ENCODE assay signal across 25 cellular contexts in the genomic region with DNA sequence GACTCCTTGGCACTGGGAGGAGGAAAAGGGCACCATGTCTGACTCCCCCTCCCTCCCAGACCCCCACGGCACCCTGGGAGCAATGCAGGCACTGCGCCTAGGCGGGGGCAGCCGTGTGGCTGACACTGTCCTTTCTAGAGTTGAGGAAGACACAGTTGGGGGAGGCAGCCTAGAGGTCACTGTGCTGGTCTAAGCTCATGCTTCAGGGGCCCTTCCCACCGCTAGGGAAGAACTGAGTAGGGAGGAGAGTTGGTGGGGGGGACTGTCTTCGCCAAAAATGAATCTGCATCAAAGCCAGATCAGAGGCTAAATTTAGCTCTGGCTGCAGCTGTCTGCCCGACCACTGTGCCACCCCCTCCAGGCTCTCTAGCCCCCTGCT. TPM values are rescaled to one million over a fixed set of nuclear protein-coding genes. Genes with fewer than 3 reads are reported as not detected.
A peak's percentile ranks its signal among the peaks of the same experiment; 100 is the strongest.
DNase-seq lines count a peak whose midpoint lies in the region; ATAC-seq and TF ChIP-seq lines count a peak whose summit lies in the region.
"Had no signal": no experiment of that assay in that cellular context is flagged by ENCODE, and none has a peak within 500 bp of the region (broad histone marks: within the 10 kb centered on the region; RNA-seq: fewer than 3 reads in every experiment).

No MANE protein-coding gene starts in this region.

- H3K79me2 ChIP-seq in OCI-LY7 (ENCODE audit: insufficient read depth, low read depth, low read length) = no peaks in the 10 kb centered on the region
- H3K79me2 ChIP-seq: parathyroid adenoma had no signal

- peaks cover 40% of the 10 kb centered on the region for H3K4me1 Mint-ChIP-seq in nephron

- H3K9me3 Mint-ChIP-seq in nephron = no peaks in the 10 kb centered on the region

- peak overlapping the region; percentile 59 to 80 (median 65) for H3K27ac Mint-ChIP-seq in nephron

- H3K4me1 ChIP-seq in BLaER1 (peaks cover 53% of the 10 kb centered on the region), OCI-LY7 (ENCODE audit: insufficient read depth, low read length, poor library complexity, severe bottlenecking) (peaks cover 37% of the 10 kb centered on the region), gastroesophageal sphincter (peaks cover 0 to 53% (median 26%) of the 10 kb centered on the region in 3 donors)
- H3K4me1 ChIP-seq: parathyroid adenoma had no signal

- TF ChIP-seq EP300 in gastroesophageal sphincter (IDR thresholded peaks at IDR 0.05) = no peak

- 20 to 90% methylated on average over 1 to 2 of the region's 7 CpGs for WGBS in gastroesophageal sphincter (ENCODE audit: low coverage in 1 of 2), 2 donors

- no peaks in the 10 kb centered on the region for H3K27me3 Mint-ChIP-seq in nephron (ENCODE audit: low read depth)

- CTCF ChIA-PET in OCI-LY7 (lab: Charles Lee; ENCODE audit: unreplicated experiment) = no interaction called here

- no TSS peak for BruUV-seq in OCI-LY7 (replicated peaks; lab: Mats Ljungman, UMichigan)

- no peak for DNase-seq in OCI-LY7 (ENCODE audit: low spot score)
- DNase-seq in C1 segment of cervical spinal cord (lab: John Stamatoyannopoulos, UW) = no peak
- DNase-seq: activated naive CD4-positive, alpha-beta T cell treated with anti-CD3 and anti-CD28 coated beads, Interleukin-2, amount 50 U/mL, for 16 hours; BE2C; effector CD8-positive, alpha-beta T cell; EL; esophagus squamous epithelium; NCI-H1092; NCI-H2029 treated with DMSO at 0.1 percent for 48 hours; NCI-H226; NCI-H748 treated with DMSO at 0.1 percent for 48 hours; SHP77; sigmoid colon; T-helper 1 cell; upper lobe of right lung had no signal

- TF ChIP-seq POLR2A in gastroesophageal sphincter (IDR thresholded peaks at IDR 0.05) = no peak

- intact Hi-C loops in OCI-LY7 (cut with micrococcal nuclease; ENCODE audit: unreplicated experiment) = no loop called here

- peak overlapping the region; percentile 96 for H3K9ac ChIP-seq in BLaER1
- H3K9ac ChIP-seq: parathyroid adenoma had no signal

- POLR2A ChIA-PET in OCI-LY7 (lab: Charles Lee) = interaction anchor here (0.5 kb wide), 1 partner anchor 674 kb away, joined by 5 read pairs; no protein-coding TSS in a partner anchor

- H3K4me3 Mint-ChIP-seq in nephron = peak overlapping the region; percentile 66 to 89 (median 87)

- H4K20me1 ChIP-seq in BLaER1 (peaks cover 66% of the 10 kb centered on the region), OCI-LY7 (ENCODE audit: insufficient read depth, low read length) (no peaks in the 10 kb centered on the region)

- H3K36me3 ChIP-seq in BLaER1 (peaks cover 47% of the 10 kb centered on the region), OCI-LY7 (ENCODE audit: insufficient read depth, low read length) (no peaks in the 10 kb centered on the region), gastroesophageal sphincter (peaks cover 0 to 32% of the 10 kb centered on the region in 2 donors)
- H3K36me3 ChIP-seq: BE2C, upper lobe of right lung had no signal

- H3K27me3 ChIP-seq in BLaER1 (no peaks in the 10 kb centered on the region), gastroesophageal sphincter (no peaks in the 10 kb centered on the region)
- H3K27me3 ChIP-seq: BE2C, sigmoid colon, upper lobe of right lung had no signal

- TF ChIP-seq CTCF in OCI-LY7 (conservative IDR thresholded peaks at IDR 0.05; ENCODE audit: low read length) (no peak), gastroesophageal sphincter (IDR thresholded peaks at IDR 0.05) (no peak), nephron (IDR thresholded peaks at IDR 0.05; ENCODE audit: unreplicated experiment in 3 of 3) (no peak)

- H3K4me2 ChIP-seq in BLaER1 (peak overlapping the region; percentile 100), OCI-LY7 (ENCODE audit: low read length) (peak overlapping the region; percentile 17)

- H3K4me3 ChIP-seq in BLaER1 (peak overlapping the region; percentile 80), OCI-LY7 (ENCODE audit: low read depth, low read length, poor library complexity, severe bottlenecking) (no peak overlapping the region), gastroesophageal sphincter (no peak overlapping the region)
- H3K4me3 ChIP-seq: esophagus squamous epithelium, sigmoid colon, upper lobe of right lung had no signal

- H3K9me2 ChIP-seq in OCI-LY7 (ENCODE audit: insufficient read depth, low read length) = no peaks in the 10 kb centered on the region

- ATAC-seq in gastroesophageal sphincter (no peak), GM19324 (IDR thresholded peaks at IDR 0.05; ENCODE audit: low FRiP score, unreplicated experiment) (no peak), GM18868 (IDR thresholded peaks at IDR 0.05; ENCODE audit: unreplicated experiment) (no peak), HG02642 (IDR thresholded peaks at IDR 0.05; ENCODE audit: poor library complexity, unreplicated experiment) (no peak)
- ATAC-seq: upper lobe of right lung had no signal

- H3K27ac ChIP-seq in BLaER1 (peak overlapping the region; percentile 94), OCI-LY7 (ENCODE audit: low read depth, low read length, poor library complexity, severe bottlenecking) (no peak overlapping the region), gastroesophageal sphincter (peak overlapping the region in 3 of 4 donors; percentile 45 to 86 (median 82))
- H3K27ac ChIP-seq: parathyroid adenoma, upper lobe of right lung had no signal

- peak overlapping the region; percentile 43; the same call in 1 of the 2 replicates for H2AFZ ChIP-seq in OCI-LY7 (ENCODE audit: low read length)
- H2AFZ ChIP-seq: parathyroid adenoma had no signal

- H3K9me3 ChIP-seq in BLaER1 (no peaks in the 10 kb centered on the region), OCI-LY7 (ENCODE audit: low read length) (no peaks in the 10 kb centered on the region), gastroesophageal sphincter (no peaks in the 10 kb centered on the region)
- H3K9me3 ChIP-seq: BE2C, esophagus squamous epithelium, sigmoid colon, upper lobe of right lung had no signal

- peaks cover 18% of the 10 kb centered on the region for H3K36me3 Mint-ChIP-seq in nephron (ENCODE audit: low read depth)

RNA-seq across cellular contexts. Expression of a gene that starts 3.4 kb away (rescaled TPM):
- total RNA-seq in OCI-LY7 (2014; rRNA removed; shearing (Covaris generic)) = 0.54 and 1.1 TPM in 2 replicates
- total RNA-seq in OCI-LY7 (2022) (1.9 and 2.0 TPM in 2 replicates), gastroesophageal sphincter (10 to 100 TPM in 1 of 4 donors, 1 to 10 TPM in 3; 6.1 to 13.9 (median 8.0) TPM)

RNA-seq across cellular contexts. Expression of a gene that starts 13.4 kb away (rescaled TPM):
- 7.7 and 12.5 TPM in 2 replicates for total RNA-seq in OCI-LY7 (2014; rRNA removed; shearing (Covaris generic))
- 9.0 and 9.2 TPM in 2 replicates for total RNA-seq in OCI-LY7 (2022)
- 1 to 10 TPM in 3 of 4 donors, under 1 TPM in 1; 0.85 to 7.2 (median 4.4) TPM for total RNA-seq in gastroesophageal sphincter
- total RNA-seq: A673, kidney epithelial cell had no signal

RNA-seq across cellular contexts. Expression of a gene that starts 22.7 kb away (rescaled TPM):
- 6.2 and 9.2 TPM in 2 replicates for total RNA-seq in OCI-LY7 (2014; rRNA removed; shearing (Covaris generic))
- 3.4 and 3.7 TPM in 2 replicates for total RNA-seq in OCI-LY7 (2022)
- total RNA-seq in gastroesophageal sphincter = 10 to 100 TPM; 14.0 to 28.6 (median 14.4) TPM

RNA-seq across cellular contexts. Expression of a gene that starts 22.9 kb away (rescaled TPM):
- 70.9 and 78.0 TPM in 2 replicates for total RNA-seq in OCI-LY7 (2014; rRNA removed; shearing (Covaris generic))
- total RNA-seq in OCI-LY7 (2022) (54.1 and 63.1 TPM in 2 replicates), gastroesophageal sphincter (10 to 100 TPM; 18.7 to 32.0 (median 25.6) TPM)

RNA-seq across cellular contexts. Expression of a gene that starts 32.7 kb away (rescaled TPM):
- total RNA-seq in OCI-LY7 (2014; rRNA removed; shearing (Covaris generic)) = not detected in 2 replicates
- total RNA-seq in OCI-LY7 (2022) (1.4 and 2.4 TPM in 2 replicates), gastroesophageal sphincter (1 to 10 TPM in 1 of 4 donors, not detected in 3; 2.2 TPM)
- total RNA-seq: esophagus squamous epithelium, kidney epithelial cell, lung microvascular endothelial cell, upper lobe of right lung had no signal
